Comparison of ENCODE assay signal across 13 cellular contexts in the genomic region with DNA sequence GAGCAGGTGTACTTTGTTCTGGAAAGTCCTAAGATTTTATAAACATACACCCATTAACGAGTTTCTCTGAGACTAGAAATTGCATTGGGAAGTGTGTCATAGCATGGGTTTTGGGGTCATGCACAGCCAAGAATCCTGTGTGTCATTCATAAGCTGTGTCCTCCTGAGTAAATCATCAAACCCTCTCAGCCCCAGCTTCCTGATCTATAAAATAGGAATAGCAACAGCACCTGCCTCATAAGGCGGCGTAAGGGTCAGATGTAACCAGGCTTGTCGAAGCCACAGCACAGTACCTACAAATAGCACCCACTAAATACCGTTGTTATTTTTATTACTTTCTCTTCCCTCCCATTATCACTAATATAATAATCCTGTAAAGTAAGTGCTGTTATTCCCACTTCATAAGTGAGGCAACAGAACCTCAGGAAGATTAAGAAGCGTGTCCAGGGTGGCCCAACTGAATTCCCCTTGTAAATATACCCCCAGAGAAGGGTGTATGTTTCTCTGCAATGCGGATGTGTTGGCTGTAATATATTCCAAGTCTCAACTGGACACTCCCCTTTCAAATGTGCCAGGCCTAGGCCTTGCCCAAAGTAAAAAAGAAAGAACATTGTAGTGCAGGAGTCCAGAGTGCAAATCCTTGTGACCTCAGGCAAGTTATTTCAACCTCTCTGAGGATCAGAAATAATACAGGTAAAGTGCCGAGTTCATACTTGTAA.
A peak's percentile ranks its signal among the peaks of the same experiment; 100 is the strongest.
DNase-seq lines count a peak whose midpoint lies in the region; ATAC-seq and TF ChIP-seq lines count a peak whose summit lies in the region.
"Had no signal": no experiment of that assay in that cellular context is flagged by ENCODE, and none has a peak within 500 bp of the region (broad histone marks: within the 10 kb centered on the region; RNA-seq: fewer than 3 reads in every experiment).

No MANE protein-coding gene starts in this region.

- no peaks in the 10 kb centered on the region for H3K9me3 Mint-ChIP-seq in stimulated activated memory B cell treated with anti-CD40 and anti-IgM and Interleukin-4, amounts not matched to agents 10 μg/mL and 1 μg/mL and 100 μg/mL, for 72 hours
- H3K9me3 Mint-ChIP-seq: naive thymus-derived CD8-positive, alpha-beta T cell had no signal

- H3K4me1 Mint-ChIP-seq in stimulated activated memory B cell treated with anti-CD40 and anti-IgM and Interleukin-4, amounts not matched to agents 10 μg/mL and 1 μg/mL and 100 μg/mL, for 72 hours, result peaks cover 50% of the 10 kb centered on the region

- H3K36me3 Mint-ChIP-seq in stimulated activated memory B cell treated with anti-CD40 and anti-IgM and Interleukin-4, amounts not matched to agents 10 μg/mL and 1 μg/mL and 100 μg/mL, for 72 hours, result peaks cover 86% of the 10 kb centered on the region

- no peak for TF ChIP-seq CTCF in gastroesophageal sphincter (IDR thresholded peaks at IDR 0.05)

- no peak overlapping the region for H3K9ac ChIP-seq in Karpas-422 (ENCODE audit: low read length)
- H3K9ac ChIP-seq: KMS-11 had no signal

- H3K4me1 ChIP-seq in gastroesophageal sphincter (peaks cover 3 to 58% (median 14%) of the 10 kb centered on the region in 3 donors), Karpas-422 (ENCODE audit: low read length) (no peaks in the 10 kb centered on the region)

- H3K27me3 ChIP-seq in gastroesophageal sphincter, result no peaks in the 10 kb centered on the region
- no peaks in the 10 kb centered on the region for H3K27me3 ChIP-seq in H7 (ENCODE audit: control insufficient read depth, insufficient read depth, low read length)
- H3K27me3 ChIP-seq in Karpas-422 (ENCODE audit: low read length), result no peaks in the 10 kb centered on the region
- H3K27me3 ChIP-seq: ascending aorta had no signal

- no peak overlapping the region for H3K4me3 ChIP-seq in gastroesophageal sphincter
- no peak overlapping the region for H3K4me3 ChIP-seq in H7 (ENCODE audit: insufficient read depth, low read depth, low read length)
- no peak overlapping the region for H3K4me3 ChIP-seq in Karpas-422 (ENCODE audit: low read length)
- H3K4me3 ChIP-seq: ascending aorta, smooth muscle cell had no signal

- no peaks in the 10 kb centered on the region for H3K9me3 ChIP-seq in gastroesophageal sphincter
- H3K9me3 ChIP-seq in Karpas-422 (ENCODE audit: low read length), result no peaks in the 10 kb centered on the region
- H3K9me3 ChIP-seq: ascending aorta had no signal

- ATAC-seq in GM18517 (IDR thresholded peaks at IDR 0.05; ENCODE audit: unreplicated experiment) (peak; percentile 61), HG03354 (IDR thresholded peaks at IDR 0.05; ENCODE audit: poor library complexity, severe bottlenecking, unreplicated experiment) (peak; percentile 41), gastroesophageal sphincter (no peak)
- ATAC-seq in stimulated activated memory B cell treated with anti-CD40 and anti-IgM and Interleukin-4, amounts not matched to agents 10 μg/mL and 1 μg/mL and 100 μg/mL, for 72 hours, result no peak
- ATAC-seq: naive thymus-derived CD8-positive, alpha-beta T cell had no signal

- 66 to 78% methylated on average over 6 to 8 of the region's 8 CpGs for WGBS in gastroesophageal sphincter (ENCODE audit: low coverage in 1 of 2), 2 donors

- no peaks in the 10 kb centered on the region for H3K9me2 ChIP-seq in Karpas-422 (replicated peaks; ENCODE audit: insufficient read depth, low read length)

- no peak overlapping the region for H3K4me3 Mint-ChIP-seq in stimulated activated memory B cell treated with anti-CD40 and anti-IgM and Interleukin-4, amounts not matched to agents 10 μg/mL and 1 μg/mL and 100 μg/mL, for 72 hours
- H3K4me3 Mint-ChIP-seq: naive thymus-derived CD8-positive, alpha-beta T cell had no signal

- DNase-seq in H7 (no peak), Karpas-422 (no peak)
- no peak for DNase-seq in stimulated activated CD4-positive, alpha-beta T cell treated with anti-CD3 and anti-CD28 coated beads, Interleukin-15, amount 100 ng/mL, for 24 hours
- DNase-seq: activated T-cell treated with anti-CD3 and anti-CD28 coated beads, Interleukin-2, amount 50 U/mL, for 1 hour; naive thymus-derived CD8-positive, alpha-beta T cell had no signal

- H3K79me2 ChIP-seq in Karpas-422 (ENCODE audit: low read length), result no peaks in the 10 kb centered on the region

- H3K27ac ChIP-seq in gastroesophageal sphincter, result peak overlapping the region in 3 of 4 donors; percentile 18 to 38 (median 24)
- H3K27ac ChIP-seq in Karpas-422 (ENCODE audit: low read length), result no peak overlapping the region
- H3K27ac ChIP-seq: KMS-11, VCaP had no signal

- no peak for TF ChIP-seq EP300 in gastroesophageal sphincter (IDR thresholded peaks at IDR 0.05)

- no peaks in the 10 kb centered on the region for H4K20me1 ChIP-seq in Karpas-422 (ENCODE audit: insufficient read depth, low read depth, low read length)

- H3K27me3 Mint-ChIP-seq in stimulated activated memory B cell treated with anti-CD40 and anti-IgM and Interleukin-4, amounts not matched to agents 10 μg/mL and 1 μg/mL and 100 μg/mL, for 72 hours, result no peaks in the 10 kb centered on the region
- H3K27me3 Mint-ChIP-seq: naive thymus-derived CD8-positive, alpha-beta T cell had no signal

- H2AFZ ChIP-seq in Karpas-422 (ENCODE audit: low read length), result no peak overlapping the region

- H3K4me2 ChIP-seq in Karpas-422 (ENCODE audit: low read depth, low read length, poor library complexity, severe bottlenecking), result no peak overlapping the region
- H3K4me2 ChIP-seq: KMS-11, smooth muscle cell had no signal

- H3K27ac Mint-ChIP-seq in stimulated activated memory B cell treated with anti-CD40 and anti-IgM and Interleukin-4, amounts not matched to agents 10 μg/mL and 1 μg/mL and 100 μg/mL, for 72 hours, result peak overlapping the region; percentile 33
- H3K27ac Mint-ChIP-seq: naive thymus-derived CD8-positive, alpha-beta T cell had no signal

- TF ChIP-seq POLR2A in gastroesophageal sphincter (IDR thresholded peaks at IDR 0.05), result no peak

- H3K36me3 ChIP-seq in gastroesophageal sphincter, result peaks cover 0 to 38% of the 10 kb centered on the region in 2 donors
- no peaks in the 10 kb centered on the region; the same call in 1 of the 2 replicates for H3K36me3 ChIP-seq in H7 (replicated peaks; ENCODE audit: control insufficient read depth, insufficient read depth, low read length)
- H3K36me3 ChIP-seq in Karpas-422 (ENCODE audit: insufficient read depth, low read length), result no peaks in the 10 kb centered on the region

Comparison
In these comparisons a context has a peak if more than half of its experiments do, and no peak if none do; other contexts are left out.
1. ATAC-seq: peak in GM18517 (single experiment) and HG03354 (single experiment); none in gastroesophageal sphincter (single experiment) and stimulated activated memory B cell treated with anti-CD40 and anti-IgM and Interleukin-4, amounts not matched to agents 10 μg/mL and 1 μg/mL and 100 μg/mL, for 72 hours (single experiment).